10 cellular contexts compared by ENCODE assay signal in genomic region chrX:83336464-83336863, GRCh38.
"Had no signal": no experiment of that assay in that cellular context is flagged by ENCODE, and none has a peak within 500 bp of the region (broad histone marks: within the 10 kb centered on the region; RNA-seq: fewer than 3 reads in every experiment).

No MANE protein-coding gene starts in this region.

- H3K9me3 Mint-ChIP-seq: GM23338 had no signal

- H3K27ac ChIP-seq: GM23248 had no signal

- H3K36me3 ChIP-seq: HAP-1 had no signal

- H3K4me3 Mint-ChIP-seq: GM23338, H9, HFFc6 had no signal

- FAIRE-seq: H1, H54 had no signal

- DNase-seq: GM23248, GOT3, H7, H9, HCEC 1CT, HFFc6 had no signal

- H3K4me1 ChIP-seq: HAP-1 had no signal

- H3K9ac ChIP-seq: GM23248 had no signal

- H3K27ac Mint-ChIP-seq: GM23338, H9, HFFc6 had no signal

- H3K9me3 ChIP-seq: HAP-1 had no signal

- H3K4me3 ChIP-seq: GM23248, GM23338, HAP-1 had no signal

- H2AFZ ChIP-seq: GM23248, GM23338 had no signal

- H3K4me2 ChIP-seq: GM23338 had no signal
